ENCODE assay signal across 7 cellular contexts in the genomic region with DNA sequence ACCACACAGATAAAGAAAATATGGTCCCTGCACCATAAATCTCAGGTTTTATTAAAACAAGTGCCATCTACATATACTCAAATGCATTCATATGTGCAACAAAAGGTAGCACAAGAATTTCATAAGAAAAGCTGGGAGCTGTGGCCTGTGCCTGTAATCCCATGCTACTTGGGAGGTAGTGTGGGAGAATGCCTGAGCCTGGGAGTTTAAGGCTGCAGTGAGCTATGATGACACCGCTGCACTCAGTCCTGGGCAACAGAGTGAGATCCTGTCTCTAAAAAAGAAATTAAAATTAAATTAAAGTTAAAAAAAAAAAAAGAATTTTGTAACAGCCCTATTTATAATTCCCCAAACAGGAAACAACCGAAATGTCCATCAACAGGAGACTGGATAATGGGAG.
"Had no signal": no experiment of that assay in that cellular context is flagged by ENCODE, and none has a peak within 500 bp of the region (broad histone marks: within the 10 kb centered on the region; RNA-seq: fewer than 3 reads in every experiment).

No MANE protein-coding gene starts in this region.

- DNase-seq: GOT3, H7, HFFc6, IMR-90 had no signal

- H3K9me3 ChIP-seq: HAP-1 had no signal

- H3K27ac Mint-ChIP-seq: HFFc6 had no signal

- H3K9me3 Mint-ChIP-seq: HFFc6 had no signal

- ATAC-seq: HCT116, K562 had no signal

- H3K4me1 ChIP-seq: HAP-1 had no signal

- H3K4me3 ChIP-seq: HAP-1, K562 had no signal

- H3K36me3 ChIP-seq: HAP-1 had no signal

- H3K4me3 Mint-ChIP-seq: HFFc6 had no signal
